In the genomic region with DNA sequence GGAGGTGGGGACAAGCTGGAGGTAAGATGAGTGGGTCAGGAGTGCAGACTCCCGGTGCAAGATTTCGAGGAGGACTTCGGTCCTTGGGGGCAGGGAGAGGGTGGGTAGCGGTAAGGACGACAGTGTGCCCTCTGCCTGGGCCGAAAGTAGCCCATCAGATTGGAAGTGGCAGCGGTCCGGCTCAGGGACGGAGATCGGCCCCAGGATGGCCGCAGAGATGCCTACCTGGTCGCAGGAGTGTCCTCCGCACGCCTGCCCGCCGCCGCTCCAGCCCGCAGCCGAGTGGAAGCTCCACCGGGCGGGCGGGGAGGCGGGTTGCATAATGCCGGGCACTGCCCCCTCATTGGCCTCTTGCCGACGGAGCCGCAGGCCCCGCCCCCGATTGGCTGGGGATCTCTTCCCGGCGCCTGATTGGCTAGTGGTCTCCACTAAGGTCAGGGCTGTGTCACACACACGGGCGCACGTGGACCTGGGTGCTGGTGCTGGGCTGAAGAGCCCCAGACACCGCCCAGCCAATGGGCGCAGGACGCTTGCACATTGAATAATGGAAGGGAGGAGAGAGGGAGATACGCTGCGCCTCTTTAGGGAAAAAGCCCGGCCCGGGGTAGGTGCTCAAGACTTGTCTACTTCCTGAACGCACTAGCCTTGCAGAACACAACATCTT, we compare ENCODE assay signal across 1 cellular context.
TF ChIP-seq lines count a peak whose summit lies in the region.

A gene with protein sequence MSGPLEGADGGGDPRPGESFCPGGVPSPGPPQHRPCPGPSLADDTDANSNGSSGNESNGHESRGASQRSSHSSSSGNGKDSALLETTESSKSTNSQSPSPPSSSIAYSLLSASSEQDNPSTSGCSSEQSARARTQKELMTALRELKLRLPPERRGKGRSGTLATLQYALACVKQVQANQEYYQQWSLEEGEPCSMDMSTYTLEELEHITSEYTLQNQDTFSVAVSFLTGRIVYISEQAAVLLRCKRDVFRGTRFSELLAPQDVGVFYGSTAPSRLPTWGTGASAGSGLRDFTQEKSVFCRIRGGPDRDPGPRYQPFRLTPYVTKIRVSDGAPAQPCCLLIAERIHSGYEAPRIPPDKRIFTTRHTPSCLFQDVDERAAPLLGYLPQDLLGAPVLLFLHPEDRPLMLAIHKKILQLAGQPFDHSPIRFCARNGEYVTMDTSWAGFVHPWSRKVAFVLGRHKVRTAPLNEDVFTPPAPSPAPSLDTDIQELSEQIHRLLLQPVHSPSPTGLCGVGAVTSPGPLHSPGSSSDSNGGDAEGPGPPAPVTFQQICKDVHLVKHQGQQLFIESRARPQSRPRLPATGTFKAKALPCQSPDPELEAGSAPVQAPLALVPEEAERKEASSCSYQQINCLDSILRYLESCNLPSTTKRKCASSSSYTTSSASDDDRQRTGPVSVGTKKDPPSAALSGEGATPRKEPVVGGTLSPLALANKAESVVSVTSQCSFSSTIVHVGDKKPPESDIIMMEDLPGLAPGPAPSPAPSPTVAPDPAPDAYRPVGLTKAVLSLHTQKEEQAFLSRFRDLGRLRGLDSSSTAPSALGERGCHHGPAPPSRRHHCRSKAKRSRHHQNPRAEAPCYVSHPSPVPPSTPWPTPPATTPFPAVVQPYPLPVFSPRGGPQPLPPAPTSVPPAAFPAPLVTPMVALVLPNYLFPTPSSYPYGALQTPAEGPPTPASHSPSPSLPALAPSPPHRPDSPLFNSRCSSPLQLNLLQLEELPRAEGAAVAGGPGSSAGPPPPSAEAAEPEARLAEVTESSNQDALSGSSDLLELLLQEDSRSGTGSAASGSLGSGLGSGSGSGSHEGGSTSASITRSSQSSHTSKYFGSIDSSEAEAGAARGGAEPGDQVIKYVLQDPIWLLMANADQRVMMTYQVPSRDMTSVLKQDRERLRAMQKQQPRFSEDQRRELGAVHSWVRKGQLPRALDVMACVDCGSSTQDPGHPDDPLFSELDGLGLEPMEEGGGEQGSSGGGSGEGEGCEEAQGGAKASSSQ (N-terminal part only) (minus strand): TSS at position 293 of the 664 bp plus-strand sequence. CDS start 1,698 bp downstream, outside the sequence.

TF ChIP-seq in HepG2, 621 proteins besides CTCF, POLR2A, EP300 and RAD21 (continued from another document and continues in another):
- TF ChIP-seq, protein P1, sequence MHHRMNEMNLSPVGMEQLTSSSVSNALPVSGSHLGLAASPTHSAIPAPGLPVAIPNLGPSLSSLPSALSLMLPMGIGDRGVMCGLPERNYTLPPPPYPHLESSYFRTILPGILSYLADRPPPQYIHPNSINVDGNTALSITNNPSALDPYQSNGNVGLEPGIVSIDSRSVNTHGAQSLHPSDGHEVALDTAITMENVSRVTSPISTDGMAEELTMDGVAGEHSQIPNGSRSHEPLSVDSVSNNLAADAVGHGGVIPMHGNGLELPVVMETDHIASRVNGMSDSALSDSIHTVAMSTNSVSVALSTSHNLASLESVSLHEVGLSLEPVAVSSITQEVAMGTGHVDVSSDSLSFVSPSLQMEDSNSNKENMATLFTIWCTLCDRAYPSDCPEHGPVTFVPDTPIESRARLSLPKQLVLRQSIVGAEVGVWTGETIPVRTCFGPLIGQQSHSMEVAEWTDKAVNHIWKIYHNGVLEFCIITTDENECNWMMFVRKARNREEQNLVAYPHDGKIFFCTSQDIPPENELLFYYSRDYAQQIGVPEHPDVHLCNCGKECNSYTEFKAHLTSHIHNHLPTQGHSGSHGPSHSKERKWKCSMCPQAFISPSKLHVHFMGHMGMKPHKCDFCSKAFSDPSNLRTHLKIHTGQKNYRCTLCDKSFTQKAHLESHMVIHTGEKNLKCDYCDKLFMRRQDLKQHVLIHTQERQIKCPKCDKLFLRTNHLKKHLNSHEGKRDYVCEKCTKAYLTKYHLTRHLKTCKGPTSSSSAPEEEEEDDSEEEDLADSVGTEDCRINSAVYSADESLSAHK (CRISPR knock-in tag; IDR thresholded peaks at IDR 0.05; ENCODE audit: borderline replicate concordance), result no peak
- TF ChIP-seq ZNF792 (CRISPR knock-in tag; IDR thresholded peaks at IDR 0.05), result peak; percentile 36; the same call in 1 of the 2 replicates
- TF ChIP-seq, protein P2, sequence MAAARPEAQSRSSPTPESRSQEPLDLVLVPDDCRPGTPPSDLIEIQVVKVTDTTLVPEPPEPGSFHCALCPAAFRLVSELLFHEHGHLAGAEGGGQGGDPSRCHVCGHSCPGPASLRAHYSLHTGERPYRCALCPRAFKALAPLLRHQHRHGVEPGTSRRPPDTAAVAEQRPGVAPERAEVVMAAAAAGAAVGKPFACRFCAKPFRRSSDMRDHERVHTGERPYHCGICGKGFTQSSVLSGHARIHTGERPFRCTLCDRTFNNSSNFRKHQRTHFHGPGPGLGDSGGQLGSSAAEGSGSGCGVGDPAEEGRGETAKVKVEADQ (CRISPR knock-in tag; IDR thresholded peaks at IDR 0.05; ENCODE audit: borderline replicate concordance), result no peak
- TF ChIP-seq, protein P3, sequence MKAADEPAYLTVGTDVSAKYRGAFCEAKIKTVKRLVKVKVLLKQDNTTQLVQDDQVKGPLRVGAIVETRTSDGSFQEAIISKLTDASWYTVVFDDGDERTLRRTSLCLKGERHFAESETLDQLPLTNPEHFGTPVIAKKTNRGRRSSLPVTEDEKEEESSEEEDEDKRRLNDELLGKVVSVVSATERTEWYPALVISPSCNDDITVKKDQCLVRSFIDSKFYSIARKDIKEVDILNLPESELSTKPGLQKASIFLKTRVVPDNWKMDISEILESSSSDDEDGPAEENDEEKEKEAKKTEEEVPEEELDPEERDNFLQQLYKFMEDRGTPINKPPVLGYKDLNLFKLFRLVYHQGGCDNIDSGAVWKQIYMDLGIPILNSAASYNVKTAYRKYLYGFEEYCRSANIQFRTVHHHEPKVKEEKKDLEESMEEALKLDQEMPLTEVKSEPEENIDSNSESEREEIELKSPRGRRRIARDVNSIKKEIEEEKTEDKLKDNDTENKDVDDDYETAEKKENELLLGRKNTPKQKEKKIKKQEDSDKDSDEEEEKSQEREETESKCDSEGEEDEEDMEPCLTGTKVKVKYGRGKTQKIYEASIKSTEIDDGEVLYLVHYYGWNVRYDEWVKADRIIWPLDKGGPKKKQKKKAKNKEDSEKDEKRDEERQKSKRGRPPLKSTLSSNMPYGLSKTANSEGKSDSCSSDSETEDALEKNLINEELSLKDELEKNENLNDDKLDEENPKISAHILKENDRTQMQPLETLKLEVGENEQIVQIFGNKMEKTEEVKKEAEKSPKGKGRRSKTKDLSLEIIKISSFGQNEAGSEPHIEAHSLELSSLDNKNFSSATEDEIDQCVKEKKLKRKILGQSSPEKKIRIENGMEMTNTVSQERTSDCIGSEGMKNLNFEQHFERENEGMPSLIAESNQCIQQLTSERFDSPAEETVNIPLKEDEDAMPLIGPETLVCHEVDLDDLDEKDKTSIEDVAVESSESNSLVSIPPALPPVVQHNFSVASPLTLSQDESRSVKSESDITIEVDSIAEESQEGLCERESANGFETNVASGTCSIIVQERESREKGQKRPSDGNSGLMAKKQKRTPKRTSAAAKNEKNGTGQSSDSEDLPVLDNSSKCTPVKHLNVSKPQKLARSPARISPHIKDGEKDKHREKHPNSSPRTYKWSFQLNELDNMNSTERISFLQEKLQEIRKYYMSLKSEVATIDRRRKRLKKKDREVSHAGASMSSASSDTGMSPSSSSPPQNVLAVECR (CRISPR knock-in tag; IDR thresholded peaks at IDR 0.05; ENCODE audit: borderline replicate concordance), result peak; percentile 79; the same call in 1 of the 2 replicates
- no peak for TF ChIP-seq ZFP36L2 (CRISPR knock-in tag; IDR thresholded peaks at IDR 0.05)
- TF ChIP-seq PHB2 (IDR thresholded peaks at IDR 0.05; ENCODE audit: partially characterized antibody), result no peak
- TF ChIP-seq, protein P4, sequence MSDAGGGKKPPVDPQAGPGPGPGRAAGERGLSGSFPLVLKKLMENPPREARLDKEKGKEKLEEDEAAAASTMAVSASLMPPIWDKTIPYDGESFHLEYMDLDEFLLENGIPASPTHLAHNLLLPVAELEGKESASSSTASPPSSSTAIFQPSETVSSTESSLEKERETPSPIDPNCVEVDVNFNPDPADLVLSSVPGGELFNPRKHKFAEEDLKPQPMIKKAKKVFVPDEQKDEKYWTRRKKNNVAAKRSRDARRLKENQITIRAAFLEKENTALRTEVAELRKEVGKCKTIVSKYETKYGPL (CRISPR knock-in tag; IDR thresholded peaks at IDR 0.05), result peak; percentile 96
- TF ChIP-seq SYNCRIP (IDR thresholded peaks at IDR 0.05; ENCODE audit: insufficient read depth, low read depth, low read length), result no peak
- TF ChIP-seq, protein P5, sequence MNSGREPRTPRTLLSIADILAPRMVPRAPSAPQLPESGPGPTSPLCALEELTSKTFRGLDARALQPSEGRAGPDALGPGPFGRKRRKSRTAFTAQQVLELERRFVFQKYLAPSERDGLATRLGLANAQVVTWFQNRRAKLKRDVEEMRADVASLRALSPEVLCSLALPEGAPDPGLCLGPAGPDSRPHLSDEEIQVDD (CRISPR knock-in tag; IDR thresholded peaks at IDR 0.05; ENCODE audit: borderline replicate concordance), result no peak
- TF ChIP-seq ZNF234 (CRISPR knock-in tag; conservative IDR thresholded peaks at IDR 0.05), result no peak
- TF ChIP-seq, protein P6, sequence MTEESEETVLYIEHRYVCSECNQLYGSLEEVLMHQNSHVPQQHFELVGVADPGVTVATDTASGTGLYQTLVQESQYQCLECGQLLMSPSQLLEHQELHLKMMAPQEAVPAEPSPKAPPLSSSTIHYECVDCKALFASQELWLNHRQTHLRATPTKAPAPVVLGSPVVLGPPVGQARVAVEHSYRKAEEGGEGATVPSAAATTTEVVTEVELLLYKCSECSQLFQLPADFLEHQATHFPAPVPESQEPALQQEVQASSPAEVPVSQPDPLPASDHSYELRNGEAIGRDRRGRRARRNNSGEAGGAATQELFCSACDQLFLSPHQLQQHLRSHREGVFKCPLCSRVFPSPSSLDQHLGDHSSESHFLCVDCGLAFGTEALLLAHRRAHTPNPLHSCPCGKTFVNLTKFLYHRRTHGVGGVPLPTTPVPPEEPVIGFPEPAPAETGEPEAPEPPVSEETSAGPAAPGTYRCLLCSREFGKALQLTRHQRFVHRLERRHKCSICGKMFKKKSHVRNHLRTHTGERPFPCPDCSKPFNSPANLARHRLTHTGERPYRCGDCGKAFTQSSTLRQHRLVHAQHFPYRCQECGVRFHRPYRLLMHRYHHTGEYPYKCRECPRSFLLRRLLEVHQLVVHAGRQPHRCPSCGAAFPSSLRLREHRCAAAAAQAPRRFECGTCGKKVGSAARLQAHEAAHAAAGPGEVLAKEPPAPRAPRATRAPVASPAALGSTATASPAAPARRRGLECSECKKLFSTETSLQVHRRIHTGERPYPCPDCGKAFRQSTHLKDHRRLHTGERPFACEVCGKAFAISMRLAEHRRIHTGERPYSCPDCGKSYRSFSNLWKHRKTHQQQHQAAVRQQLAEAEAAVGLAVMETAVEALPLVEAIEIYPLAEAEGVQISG (CRISPR knock-in tag; IDR thresholded peaks at IDR 0.05), result no peak
- TF ChIP-seq SALL2 (CRISPR knock-in tag; IDR thresholded peaks at IDR 0.05), result no peak
- TF ChIP-seq ZNF282 (IDR thresholded peaks at IDR 0.05; ENCODE audit: partially characterized antibody), result no peak
- TF ChIP-seq JDP2 (CRISPR knock-in tag; IDR thresholded peaks at IDR 0.05; ENCODE audit: borderline replicate concordance), result no peak
- TF ChIP-seq ZNF891 (CRISPR knock-in tag; IDR thresholded peaks at IDR 0.05), result no peak
- TF ChIP-seq PLRG1 (conservative IDR thresholded peaks at IDR 0.05), result no peak
- no peak for TF ChIP-seq SOX13 (IDR thresholded peaks at IDR 0.05)
- peak in 1 of 2 experiments; percentile 69; a peak in 2 of 4 replicates for TF ChIP-seq SOX13 (CRISPR knock-in tag; conservative IDR thresholded peaks at IDR 0.05 in 1 of 2, IDR thresholded peaks at IDR 0.05 in 1 of 2)
- TF ChIP-seq CBX2 (IDR thresholded peaks at IDR 0.05; ENCODE audit: low read depth, low read length), result no peak
- TF ChIP-seq CBX2 (CRISPR knock-in tag; IDR thresholded peaks at IDR 0.05; ENCODE audit: low read depth), result no peak
- TF ChIP-seq, protein P7, sequence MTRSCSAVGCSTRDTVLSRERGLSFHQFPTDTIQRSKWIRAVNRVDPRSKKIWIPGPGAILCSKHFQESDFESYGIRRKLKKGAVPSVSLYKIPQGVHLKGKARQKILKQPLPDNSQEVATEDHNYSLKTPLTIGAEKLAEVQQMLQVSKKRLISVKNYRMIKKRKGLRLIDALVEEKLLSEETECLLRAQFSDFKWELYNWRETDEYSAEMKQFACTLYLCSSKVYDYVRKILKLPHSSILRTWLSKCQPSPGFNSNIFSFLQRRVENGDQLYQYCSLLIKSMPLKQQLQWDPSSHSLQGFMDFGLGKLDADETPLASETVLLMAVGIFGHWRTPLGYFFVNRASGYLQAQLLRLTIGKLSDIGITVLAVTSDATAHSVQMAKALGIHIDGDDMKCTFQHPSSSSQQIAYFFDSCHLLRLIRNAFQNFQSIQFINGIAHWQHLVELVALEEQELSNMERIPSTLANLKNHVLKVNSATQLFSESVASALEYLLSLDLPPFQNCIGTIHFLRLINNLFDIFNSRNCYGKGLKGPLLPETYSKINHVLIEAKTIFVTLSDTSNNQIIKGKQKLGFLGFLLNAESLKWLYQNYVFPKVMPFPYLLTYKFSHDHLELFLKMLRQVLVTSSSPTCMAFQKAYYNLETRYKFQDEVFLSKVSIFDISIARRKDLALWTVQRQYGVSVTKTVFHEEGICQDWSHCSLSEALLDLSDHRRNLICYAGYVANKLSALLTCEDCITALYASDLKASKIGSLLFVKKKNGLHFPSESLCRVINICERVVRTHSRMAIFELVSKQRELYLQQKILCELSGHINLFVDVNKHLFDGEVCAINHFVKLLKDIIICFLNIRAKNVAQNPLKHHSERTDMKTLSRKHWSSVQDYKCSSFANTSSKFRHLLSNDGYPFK (CRISPR knock-in tag; IDR thresholded peaks at IDR 0.05; ENCODE audit: borderline replicate concordance), result no peak
- TF ChIP-seq POGZ (CRISPR knock-in tag; IDR thresholded peaks at IDR 0.05), result no peak
- TF ChIP-seq ADNP (CRISPR knock-in tag; IDR thresholded peaks at IDR 0.05), result no peak
- no peak for TF ChIP-seq ZNF10 (CRISPR knock-in tag; IDR thresholded peaks at IDR 0.05; ENCODE audit: borderline replicate concordance, low read depth)
- no peak for TF ChIP-seq RBM39 (IDR thresholded peaks at IDR 0.05; ENCODE audit: low read depth, low read length, poor library complexity, severe bottlenecking)
- TF ChIP-seq, protein P8, sequence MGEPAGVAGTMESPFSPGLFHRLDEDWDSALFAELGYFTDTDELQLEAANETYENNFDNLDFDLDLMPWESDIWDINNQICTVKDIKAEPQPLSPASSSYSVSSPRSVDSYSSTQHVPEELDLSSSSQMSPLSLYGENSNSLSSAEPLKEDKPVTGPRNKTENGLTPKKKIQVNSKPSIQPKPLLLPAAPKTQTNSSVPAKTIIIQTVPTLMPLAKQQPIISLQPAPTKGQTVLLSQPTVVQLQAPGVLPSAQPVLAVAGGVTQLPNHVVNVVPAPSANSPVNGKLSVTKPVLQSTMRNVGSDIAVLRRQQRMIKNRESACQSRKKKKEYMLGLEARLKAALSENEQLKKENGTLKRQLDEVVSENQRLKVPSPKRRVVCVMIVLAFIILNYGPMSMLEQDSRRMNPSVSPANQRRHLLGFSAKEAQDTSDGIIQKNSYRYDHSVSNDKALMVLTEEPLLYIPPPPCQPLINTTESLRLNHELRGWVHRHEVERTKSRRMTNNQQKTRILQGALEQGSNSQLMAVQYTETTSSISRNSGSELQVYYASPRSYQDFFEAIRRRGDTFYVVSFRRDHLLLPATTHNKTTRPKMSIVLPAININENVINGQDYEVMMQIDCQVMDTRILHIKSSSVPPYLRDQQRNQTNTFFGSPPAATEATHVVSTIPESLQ (CRISPR knock-in tag; conservative IDR thresholded peaks at IDR 0.05), result no peak
